Comparison of ENCODE assay signal across 26 cellular contexts in the genomic region with DNA sequence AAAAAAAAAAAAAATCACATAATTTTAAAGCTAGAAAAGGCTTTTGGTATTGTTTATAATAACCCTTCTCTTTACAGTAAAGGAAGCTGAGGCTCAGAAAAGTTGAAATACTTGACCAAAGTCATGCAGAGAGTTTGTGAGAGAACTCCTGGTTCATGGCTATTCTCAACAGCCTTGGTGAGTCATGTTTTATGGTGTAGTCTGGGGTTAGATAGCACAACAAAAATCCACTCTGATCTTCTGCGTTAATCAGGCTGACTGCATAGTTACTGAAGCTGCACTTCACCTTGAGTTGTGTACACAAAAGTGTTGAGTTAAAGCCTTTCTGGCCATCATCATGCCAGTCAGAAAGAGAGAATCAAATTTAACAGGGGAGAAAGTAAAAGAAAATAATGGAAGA. TPM values are rescaled to one million over a fixed set of nuclear protein-coding genes. Genes with fewer than 3 reads are reported as not detected.
DNase-seq lines count a peak whose midpoint lies in the region; ATAC-seq and TF ChIP-seq lines count a peak whose summit lies in the region.
"Had no signal": no experiment of that assay in that cellular context is flagged by ENCODE, and none has a peak within 500 bp of the region (broad histone marks: within the 10 kb centered on the region; RNA-seq: fewer than 3 reads in every experiment).

No MANE protein-coding gene starts in this region.

- no TSS peak for BruUV-seq in PC-3 (replicated peaks; lab: Mats Ljungman, UMichigan)

- H3K4me1 ChIP-seq in PC-3 (ENCODE audit: insufficient read depth, low read length) (no peaks in the 10 kb centered on the region), mucosa of descending colon (ENCODE audit: low read depth) (no peaks in the 10 kb centered on the region)

- no peak for DNase-seq in activated naive CD4-positive, alpha-beta T cell treated with anti-CD3 and anti-CD28 coated beads, Interleukin-2, amount 50 U/mL, for 72 hours (ENCODE audit: low spot score in 2 of 2)
- no peak for DNase-seq in activated naive CD4-positive, alpha-beta T cell (lab: John Stamatoyannopoulos, UW)
- DNase-seq in PC-3: peak; percentile 6
- no peak for DNase-seq in mucosa of descending colon
- DNase-seq in HuH-7.5 (ENCODE audit: low spot score): no peak
- DNase-seq in NCI-H1694 (lab: John Stamatoyannopoulos, UW): no peak
- DNase-seq in GM10266 (ENCODE audit: extremely low spot score): no peak
- DNase-seq: CD4-positive, alpha-beta memory T cell; EL; GF-D8; H7; HFFc6; NCI-H1092 treated with DMSO at 0.1 percent for 48 hours; NCI-H146; NCI-H2029 treated with DMSO at 0.1 percent for 48 hours; NCI-H226; NCI-H510A treated with DMSO at 0.1 percent for 48 hours; NCI-H748 treated with DMSO at 0.1 percent for 48 hours; SIG-M5; SK-N-SH had no signal

- peaks cover 22% of the 10 kb centered on the region; the same call in 1 of the 2 replicates for H3K27me3 ChIP-seq in PC-3 (ENCODE audit: low read length)
- H3K27me3 ChIP-seq: BLaER1 treated with 17β-estradiol and CSF1 and Interleukin-3, amounts not matched to agents 10 nM and 100 nM had no signal

- H3K27ac Mint-ChIP-seq in activated naive CD4-positive, alpha-beta T cell treated with anti-CD3 and anti-CD28 coated beads, Interleukin-2, amount 50 U/mL, for 72 hours: peak overlapping the region; percentile 32 to 46
- H3K27ac Mint-ChIP-seq: HFFc6 had no signal

- no peak overlapping the region for H2AFZ ChIP-seq in PC-3 (ENCODE audit: low read length)

- ATAC-seq in activated naive CD4-positive, alpha-beta T cell treated with anti-CD3 and anti-CD28 coated beads, Interleukin-2, amount 50 U/mL, for 72 hours: peak in 1 of 2 donors; percentile 43
- no peak for ATAC-seq in PC-3
- ATAC-seq in mucosa of descending colon: peak; percentile 51
- no peak for ATAC-seq in HG03045 (IDR thresholded peaks at IDR 0.05; ENCODE audit: unreplicated experiment)
- ATAC-seq: K562, Panc1 had no signal

- H3K4me2 ChIP-seq in PC-3 (ENCODE audit: low read length): no peak overlapping the region
- H3K4me2 ChIP-seq: BLaER1 treated with 17β-estradiol and CSF1 and Interleukin-3, amounts not matched to agents 10 nM and 100 nM; SK-N-SH had no signal

- H4K20me1 ChIP-seq in PC-3 (ENCODE audit: low read length): no peaks in the 10 kb centered on the region
- H4K20me1 ChIP-seq: BLaER1 treated with 17β-estradiol and CSF1 and Interleukin-3, amounts not matched to agents 10 nM and 100 nM had no signal

- CTCF ChIA-PET in PC-3 (lab: Charles Lee): no interaction called here

- no peak overlapping the region for H3K27ac ChIP-seq in PC-3 (ENCODE audit: low read length)
- H3K27ac ChIP-seq: 22Rv1; BLaER1 treated with 17β-estradiol and CSF1 and Interleukin-3, amounts not matched to agents 10 nM and 100 nM had no signal

- no peaks in the 10 kb centered on the region for H3K9me2 ChIP-seq in PC-3 (replicated peaks; ENCODE audit: low read length)
- H3K9me2 ChIP-seq: SK-N-SH had no signal

- H3K9me3 ChIP-seq in PC-3 (ENCODE audit: low read length): no peaks in the 10 kb centered on the region
- H3K9me3 ChIP-seq in mucosa of descending colon: no peaks in the 10 kb centered on the region
- H3K9me3 ChIP-seq: SK-N-SH had no signal

- peaks cover 0 to 4% of the 10 kb centered on the region in 2 donors for H3K9me3 Mint-ChIP-seq in activated naive CD4-positive, alpha-beta T cell treated with anti-CD3 and anti-CD28 coated beads, Interleukin-2, amount 50 U/mL, for 72 hours
- H3K9me3 Mint-ChIP-seq: CD4-positive, alpha-beta memory T cell; HFFc6 had no signal

- no peak overlapping the region for H3K9ac ChIP-seq in PC-3 (ENCODE audit: low read length)
- H3K9ac ChIP-seq: BLaER1 treated with 17β-estradiol and CSF1 and Interleukin-3, amounts not matched to agents 10 nM and 100 nM; SK-N-SH had no signal

- no peaks in the 10 kb centered on the region for H3K36me3 ChIP-seq in PC-3 (ENCODE audit: low read depth, low read length)
- no peaks in the 10 kb centered on the region for H3K36me3 ChIP-seq in mucosa of descending colon (ENCODE audit: low read depth)
- H3K36me3 ChIP-seq: BLaER1 treated with 17β-estradiol and CSF1 and Interleukin-3, amounts not matched to agents 10 nM and 100 nM had no signal

- no peaks in the 10 kb centered on the region for H3F3A ChIP-seq in PC-3 (ENCODE audit: low read length, unreplicated experiment)

- H3K4me3 ChIP-seq in PC-3 (ENCODE audit: low read length): no peak overlapping the region
- H3K4me3 ChIP-seq in mucosa of descending colon: no peak overlapping the region
- H3K4me3 ChIP-seq: BLaER1 treated with 17β-estradiol and CSF1 and Interleukin-3, amounts not matched to agents 10 nM and 100 nM; K562 had no signal

- intact Hi-C loops in PC-3 (cut with micrococcal nuclease): no loop called here
- intact Hi-C loops in mucosa of descending colon (cut with DNase I, micrococcal nuclease): no loop called here

- POLR2A ChIA-PET in PC-3 (lab: Charles Lee; ENCODE audit: unreplicated experiment): no interaction called here

- no peak for TF ChIP-seq CTCF in PC-3 (conservative IDR thresholded peaks at IDR 0.05; ENCODE audit: low read depth, low read length)
- TF ChIP-seq CTCF in mucosa of descending colon (IDR thresholded peaks at IDR 0.05): no peak
- TF ChIP-seq CTCF in GM10266 (IDR thresholded peaks at IDR 0.05; ENCODE audit: control insufficient read depth, insufficient read depth, low read depth, missing control alignments): no peak

- no peaks in the 10 kb centered on the region for H3K79me2 ChIP-seq in PC-3 (ENCODE audit: low read length)

- peaks cover 4 to 12% of the 10 kb centered on the region in 2 donors for H3K36me3 Mint-ChIP-seq in activated naive CD4-positive, alpha-beta T cell treated with anti-CD3 and anti-CD28 coated beads, Interleukin-2, amount 50 U/mL, for 72 hours
- H3K36me3 Mint-ChIP-seq: CD4-positive, alpha-beta memory T cell had no signal

RNA-seq across cellular contexts. Expression of a gene that starts 19.3 kb away (rescaled TPM):
- not detected for total RNA-seq in activated naive CD4-positive, alpha-beta T cell treated with anti-CD3 and anti-CD28 coated beads, Interleukin-2, amount 50 U/mL, for 72 hours
- not detected in 2 replicates for total RNA-seq in PC-3 (2014; rRNA removed)
- 10 to 100 TPM in 2 of 3 donors, 1 to 10 TPM in 1; 3.9 to 51.9 (median 32.5) TPM for total RNA-seq in mucosa of descending colon
- total RNA-seq: CD4-positive, alpha-beta memory T cell; HFFc6; LHCN-M2 had no signal

RNA-seq across cellular contexts. Expression of a gene that starts 48.4 kb away (rescaled TPM):
- total RNA-seq in activated naive CD4-positive, alpha-beta T cell treated with anti-CD3 and anti-CD28 coated beads, Interleukin-2, amount 50 U/mL, for 72 hours: 1 to 10 TPM in 1 of 2 donors, under 1 TPM in 1; 0.91 to 1.1 TPM
- not detected in 2 replicates for total RNA-seq in PC-3 (2014; rRNA removed)
- total RNA-seq in mucosa of descending colon: under 1 TPM in 1 of 3 donors, not detected in 2; 0.63 TPM
- total RNA-seq: HFFc6, K562, LHCN-M2 had no signal
